In genomic region chr17:57739402-57740224, GRCh38 we compare ENCODE assay signal across 8 cellular contexts. TPM values are rescaled to one million over a fixed set of nuclear protein-coding genes. Genes with fewer than 3 reads are reported as not detected.
DNase-seq lines count a peak whose midpoint lies in the region; ATAC-seq and TF ChIP-seq lines count a peak whose summit lies in the region.

No MANE protein-coding gene starts in this region.

- TF ChIP-seq CTCF in RWPE2 (IDR thresholded peaks at IDR 0.05; ENCODE audit: poor library complexity, severe bottlenecking) = peak; percentile 61
- peak in 7 of 9 donors; percentile 33 to 47 (median 40) for TF ChIP-seq CTCF in heart right ventricle (IDR thresholded peaks at IDR 0.05)
- TF ChIP-seq CTCF in omental fat pad (IDR thresholded peaks at IDR 0.05) = no peak

- ATAC-seq in RWPE2 (ENCODE audit: low read depth) (peak; percentile 78; the same call in 1 of the 3 replicates), heart right ventricle (peak in 3 of 8 donors; percentile 49 to 66 (median 63)), GM18873 (IDR thresholded peaks at IDR 0.05; ENCODE audit: low FRiP score, unreplicated experiment) (no peak), omental fat pad (ENCODE audit: low FRiP score) (no peak)

- H3K9me3 ChIP-seq in RWPE2 (ENCODE audit: severe bottlenecking) (no peaks in the 10 kb centered on the region), heart right ventricle (no peaks in the 10 kb centered on the region)

- no peak overlapping the region for H3K4me3 ChIP-seq in RWPE2 (ENCODE audit: severe bottlenecking)
- no peak overlapping the region for H3K4me3 ChIP-seq in heart right ventricle

- DNase-seq in DMS153 treated with DMSO at 0.1 percent for 48 hours (lab: John Stamatoyannopoulos, UW; ENCODE audit: unreplicated experiment) (peak; percentile 18), DMS153 (lab: John Stamatoyannopoulos, UW) (no peak), HT-29 (ENCODE audit: low spot score) (peak; percentile 56), RWPE2 (ENCODE audit: low spot score) (no peak), heart right ventricle (no peak), omental fat pad (ENCODE audit: low spot score) (no peak)
- no peak for DNase-seq in effector CD4-positive, alpha-beta T cell

- no peaks in the 10 kb centered on the region for H3K27me3 ChIP-seq in RWPE2 (ENCODE audit: insufficient read depth, poor library complexity, severe bottlenecking)
- H3K27me3 ChIP-seq in heart right ventricle = peaks cover 0 to 7% (median 0%) of the 10 kb centered on the region in 7 donors

- H3K27ac ChIP-seq in RWPE2 (ENCODE audit: poor library complexity, severe bottlenecking) (no peak overlapping the region), heart right ventricle (no peak overlapping the region)

- H3K36me3 ChIP-seq in RWPE2 (ENCODE audit: low read depth) (no peaks in the 10 kb centered on the region), heart right ventricle (no peaks in the 10 kb centered on the region)

- intact Hi-C loops in heart right ventricle (cut with DNase I) = loop anchor here in 7 of 10 donors (1.0 to 10.0 kb wide), 10 partner anchors 62 to 615 kb away; no protein-coding TSS in a partner anchor

- WGBS in heart right ventricle, 2 donors = 66 to 69% methylated on average over 1 of the region's 1 CpG

- H3K4me1 ChIP-seq in RWPE2 (ENCODE audit: insufficient read depth, poor library complexity, severe bottlenecking) = no peaks in the 10 kb centered on the region
- H3K4me1 ChIP-seq in heart right ventricle = no peaks in the 10 kb centered on the region

RNA-seq across cellular contexts. Expression of gene CCDC182, which starts 5.5 kb away (rescaled TPM):
- total RNA-seq in HT-29 (2014; rRNA removed; shearing (Covaris generic)) = not detected in 2 replicates
- total RNA-seq in heart right ventricle (not detected), omental fat pad (not detected)
- not detected for polyA plus RNA-seq in heart right ventricle

Comparison
In these comparisons a context has a peak if more than half of its experiments do, and no peak if none do; other contexts are left out.
1. DNase-seq: peak in DMS153 treated with DMSO at 0.1 percent for 48 hours (single experiment) and HT-29 (single experiment); none in DMS153 (single experiment), RWPE2 (single experiment), heart right ventricle (0 of 2), effector CD4-positive, alpha-beta T cell (single experiment) and omental fat pad (single experiment).
2. CTCF ChIP-seq: peak in RWPE2 (single experiment) and heart right ventricle (7 of 9); none in omental fat pad (0 of 3).